1 cellular context compared by ENCODE assay signal in the genomic region with DNA sequence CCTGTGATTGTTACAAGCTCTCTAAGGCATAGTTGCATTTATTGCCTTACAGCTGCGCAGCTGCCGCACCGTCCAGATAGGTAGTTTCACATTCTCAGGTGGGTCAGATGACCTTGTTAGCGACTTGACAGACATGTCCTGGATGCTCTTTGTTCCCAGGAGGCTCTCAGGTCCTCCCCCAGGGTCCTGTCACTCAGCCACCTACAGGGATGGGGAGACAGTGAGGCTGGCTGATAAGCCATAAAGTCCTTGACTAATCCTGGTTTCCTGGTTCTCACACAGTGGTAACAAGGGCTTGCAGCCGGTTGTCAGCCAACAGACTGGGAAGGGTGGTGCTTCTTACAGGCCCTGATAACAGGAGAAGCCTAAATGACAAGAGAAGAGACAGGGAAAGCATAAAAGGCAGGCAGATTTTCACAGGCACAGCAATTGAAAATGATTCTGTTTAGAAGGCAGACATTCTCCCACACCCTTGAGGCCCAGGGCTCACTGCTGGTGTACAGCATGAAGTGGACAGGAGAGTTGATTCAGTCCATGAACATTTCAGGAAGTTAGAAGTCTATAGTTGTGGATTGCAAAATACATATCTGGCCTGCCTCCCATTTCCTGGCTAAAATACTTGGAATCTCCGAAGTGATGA.
TF ChIP-seq lines count a peak whose summit lies in the region.

No MANE protein-coding gene starts in this region.

TF ChIP-seq in endothelial cell of umbilical vein, 7 proteins besides CTCF, POLR2A, EP300 and RAD21:
- peak; percentile 44 for TF ChIP-seq GATA2 (IDR thresholded peaks at IDR 0.05; ENCODE audit: insufficient read depth, insufficient read length, low read depth, low read length)
- no peak for TF ChIP-seq POLR2AphosphoS5 (IDR thresholded peaks at IDR 0.05; ENCODE audit: insufficient read depth, low read depth, low read length)
